In the genomic region with DNA sequence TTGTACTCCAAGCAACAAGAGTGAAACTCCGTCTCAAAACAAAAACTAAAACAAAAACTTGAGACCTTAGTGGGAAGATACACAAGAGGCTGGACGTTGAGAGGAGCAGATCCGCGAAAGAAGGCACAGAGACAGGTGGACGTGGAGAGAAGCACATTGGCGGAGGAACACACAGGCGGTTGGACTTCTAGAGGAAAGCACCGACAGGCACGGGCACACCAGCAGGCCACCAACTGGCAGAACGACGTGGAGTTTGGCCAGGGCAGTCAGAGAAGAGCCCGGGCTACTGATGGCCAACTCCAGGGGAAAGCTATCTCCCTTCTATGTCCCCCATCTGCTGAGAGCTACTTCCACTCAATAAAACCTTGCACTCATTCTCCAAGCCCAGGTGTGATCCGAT, we compare ENCODE assay signal across 32 cellular contexts.
"Had no signal": no experiment of that assay in that cellular context is flagged by ENCODE, and none has a peak within 500 bp of the region (broad histone marks: within the 10 kb centered on the region; RNA-seq: fewer than 3 reads in every experiment).

No MANE protein-coding gene starts in this region.

- H3K27me3 ChIP-seq: adrenal gland, ascending aorta, body of pancreas, brain microvascular endothelial cell, breast epithelium, cardiac muscle cell had no signal

- H3K4me1 ChIP-seq: adrenal gland, ascending aorta, body of pancreas, breast epithelium had no signal

- FAIRE-seq: astrocyte, bronchial epithelial cell had no signal

- H3K9me3 ChIP-seq: body of pancreas had no signal

- DNase-seq: activated effector memory CD4-positive, alpha-beta T cell treated with anti-CD3 and anti-CD28 coated beads, Interleukin-2, amount 50 U/mL, for 16 hours; activated effector memory CD4-positive, alpha-beta T cell treated with Interleukin-2 at 50 U/mL for 16 hours; activated gamma-delta T cell; activated gamma-delta T cell treated with Interleukin-2 at 50 U/mL for 16 hours; activated naive CD4-positive, alpha-beta T cell; activated naive CD4-positive, alpha-beta T cell treated with anti-CD3 and anti-CD28 coated beads for 36 hours; activated naive CD4-positive, alpha-beta T cell treated with anti-CD3 and anti-CD28 coated beads, Interleukin-2, amount 10 ng/mL, durations not matched to agents 7 days and 5 days; activated naive CD4-positive, alpha-beta T cell treated with anti-CD3 and anti-CD28 coated beads, Interleukin-2, amount 50 U/mL, for 16 hours; activated naive CD4-positive, alpha-beta T cell treated with Interleukin-2 at 50 U/mL for 16 hours; activated naive CD8-positive, alpha-beta T cell treated with anti-CD3 and anti-CD28 coated beads for 36 hours; activated naive CD8-positive, alpha-beta T cell treated with anti-CD3 and anti-CD28 coated beads, Interleukin-2, amount 10 ng/mL, durations not matched to agents 7 days and 5 days; activated naive CD8-positive, alpha-beta T cell treated with anti-CD3 and anti-CD28 coated beads, Interleukin-2, amount 50 U/mL, for 24 hours; activated T-cell treated with anti-CD3 and anti-CD28 coated beads, Interleukin-2, amount 50 U/mL, for 1 hour; activated T-cell treated with anti-CD3 and anti-CD28 coated beads, Interleukin-2, amount 50 U/mL, for 24 hours; activated T-cell treated with anti-CD3 and anti-CD28 coated beads, Interleukin-2, amount 50 U/mL, for 4 hours; activated T-cell treated with anti-CD3 and anti-CD28 coated beads, Interleukin-2, amount 50 U/mL, for 48 hours; activated T-cell treated with anti-CD3 and anti-CD28 coated beads, Interleukin-2, amount 50 U/mL, for 72 hours; adrenal gland; amniotic stem cell; amygdala; anterior cingulate cortex; aorta; body of pancreas; brain microvascular endothelial cell; caudate nucleus; central memory CD4-positive, alpha-beta T cell; cerebellar nuclear complex had no signal

- H3K36me3 ChIP-seq: adrenal gland, ascending aorta, brain microvascular endothelial cell, breast epithelium, cardiac muscle cell had no signal

- H3K4me3 ChIP-seq: adrenal gland, ascending aorta, body of pancreas, breast epithelium, cardiac muscle cell had no signal

- H3K27ac ChIP-seq: adrenal gland, ascending aorta, body of pancreas, brain microvascular endothelial cell, breast epithelium, cardiac muscle cell had no signal
